Comparison of ENCODE assay signal across 1 cellular context in the genomic region with DNA sequence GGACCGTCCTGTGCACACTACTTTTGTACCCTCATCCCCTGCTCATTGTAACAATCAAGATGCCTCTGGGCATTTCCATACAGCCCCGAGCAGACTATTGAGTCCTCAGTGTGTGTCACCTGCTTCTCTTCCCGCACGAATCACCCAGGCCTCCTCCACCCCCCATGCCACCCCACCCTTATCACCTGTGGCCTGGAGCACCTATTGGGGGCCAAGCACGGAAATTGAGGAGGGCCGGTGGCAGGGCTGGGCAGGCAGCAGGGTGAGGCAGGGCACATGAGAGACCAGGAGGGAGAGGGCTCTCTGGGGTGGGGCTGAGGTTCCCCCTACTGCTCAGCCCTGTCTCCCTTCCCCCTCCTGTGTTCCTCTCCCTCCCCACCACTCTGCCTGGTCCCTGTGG.
TF ChIP-seq lines count a peak whose summit lies in the region.

No MANE protein-coding gene starts in this region.

TF ChIP-seq in WTC11, 78 proteins besides CTCF, POLR2A, EP300 and RAD21:
- TF ChIP-seq, protein P1, sequence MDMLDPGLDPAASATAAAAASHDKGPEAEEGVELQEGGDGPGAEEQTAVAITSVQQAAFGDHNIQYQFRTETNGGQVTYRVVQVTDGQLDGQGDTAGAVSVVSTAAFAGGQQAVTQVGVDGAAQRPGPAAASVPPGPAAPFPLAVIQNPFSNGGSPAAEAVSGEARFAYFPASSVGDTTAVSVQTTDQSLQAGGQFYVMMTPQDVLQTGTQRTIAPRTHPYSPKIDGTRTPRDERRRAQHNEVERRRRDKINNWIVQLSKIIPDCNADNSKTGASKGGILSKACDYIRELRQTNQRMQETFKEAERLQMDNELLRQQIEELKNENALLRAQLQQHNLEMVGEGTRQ (CRISPR knock-in tag; IDR thresholded peaks at IDR 0.05) = no peak
- no peak for TF ChIP-seq ETV6 (CRISPR knock-in tag; IDR thresholded peaks at IDR 0.05)
- TF ChIP-seq NR3C1 (CRISPR knock-in tag; conservative IDR thresholded peaks at IDR 0.05; ENCODE audit: low read depth) = no peak
- no peak for TF ChIP-seq NFATC4 (CRISPR knock-in tag; IDR thresholded peaks at IDR 0.05)
- no peak for TF ChIP-seq EMX1 (CRISPR knock-in tag; IDR thresholded peaks at IDR 0.05)
- TF ChIP-seq CBFB (CRISPR knock-in tag; IDR thresholded peaks at IDR 0.05; ENCODE audit: low read depth) = no peak
